8 cellular contexts compared by ENCODE assay signal in the genomic region with DNA sequence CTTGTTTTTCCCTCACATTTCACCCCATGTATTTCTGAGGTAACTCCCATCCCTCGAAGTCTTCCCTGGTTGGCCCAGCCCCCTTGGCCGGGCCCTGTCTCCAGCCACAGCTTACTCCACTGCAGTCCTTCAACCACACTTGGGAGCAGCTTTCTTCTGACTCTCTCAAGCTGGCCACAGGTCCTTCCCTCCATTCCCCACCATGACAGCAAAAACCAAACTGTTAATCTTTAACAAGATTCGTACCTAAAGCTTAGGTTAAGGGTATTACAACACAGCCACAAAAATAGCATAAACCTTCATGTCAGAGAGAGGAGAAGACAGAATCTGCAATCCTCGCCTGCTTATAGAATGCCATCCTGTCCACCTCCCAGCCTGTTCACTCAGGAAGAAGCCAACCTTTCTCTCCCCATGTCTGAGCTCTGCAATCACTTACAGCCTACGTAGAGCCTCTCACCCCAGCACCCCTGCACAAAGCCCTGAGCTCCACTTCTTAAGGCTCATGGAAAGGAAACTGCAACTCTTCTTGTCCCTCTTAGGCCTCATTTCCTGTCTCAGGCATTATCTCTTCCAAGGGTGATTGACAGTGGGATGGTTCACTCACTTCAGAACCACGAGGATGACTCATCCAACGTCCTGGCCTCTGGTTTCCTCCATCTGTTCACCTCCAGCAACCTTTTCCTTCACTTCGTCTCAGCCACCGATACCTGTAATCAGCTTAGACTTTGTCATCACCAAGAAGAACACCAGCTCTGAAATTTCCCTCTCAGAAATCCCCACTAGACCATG.
DNase-seq lines count a peak whose midpoint lies in the region; ATAC-seq and TF ChIP-seq lines count a peak whose summit lies in the region.

No MANE protein-coding gene starts in this region.

- H3K9me3 Mint-ChIP-seq in osteocyte (ENCODE audit: unreplicated experiment): no peaks in the 10 kb centered on the region

- TF ChIP-seq CTCF in mucosa of descending colon (IDR thresholded peaks at IDR 0.05) (no peak), osteocyte (IDR thresholded peaks at IDR 0.05) (no peak), lower lobe of right lung (IDR thresholded peaks at IDR 0.05) (no peak)

- H3K27ac Mint-ChIP-seq in osteocyte (ENCODE audit: unreplicated experiment): no peak overlapping the region

- no peak overlapping the region for H3K4me3 ChIP-seq in mucosa of descending colon
- H3K4me3 ChIP-seq in aorta (ENCODE audit: low read length in 2 of 2): no peak overlapping the region
- no peak overlapping the region for H3K4me3 ChIP-seq in lower lobe of right lung

- H3K4me1 Mint-ChIP-seq in osteocyte (ENCODE audit: unreplicated experiment): peaks cover 10% of the 10 kb centered on the region

- WGBS in aorta, 2 donors: 80 to 81% methylated on average over 9 of the region's 9 CpGs

- H3K4me1 ChIP-seq in mucosa of descending colon (ENCODE audit: low read depth) (peaks cover 34% of the 10 kb centered on the region), aorta (ENCODE audit: control insufficient read depth in 1 of 2, insufficient read depth in 2 of 2, low read length in 2 of 2) (no peaks in the 10 kb centered on the region), lower lobe of right lung (no peaks in the 10 kb centered on the region)

- intact Hi-C loops in mucosa of descending colon (cut with DNase I, micrococcal nuclease) (no loop called here), aorta (cut with DNase I) (no loop called here), lower lobe of right lung (cut with DNase I) (loop anchor here (10.0 kb wide), 1 partner anchor 92 kb away; no protein-coding TSS in a partner anchor)

- H3K27ac ChIP-seq in aorta (ENCODE audit: low read depth in 1 of 2, low read length in 2 of 2) (no peak overlapping the region), lower lobe of right lung (no peak overlapping the region)

- H3K36me3 ChIP-seq in mucosa of descending colon (ENCODE audit: low read depth) (no peaks in the 10 kb centered on the region), aorta (ENCODE audit: control insufficient read depth in 1 of 2, insufficient read depth in 2 of 2, low read length in 1 of 2) (no peaks in the 10 kb centered on the region), lower lobe of right lung (no peaks in the 10 kb centered on the region)

- peaks cover 4% of the 10 kb centered on the region for H3K9me3 ChIP-seq in mucosa of descending colon
- H3K9me3 ChIP-seq in aorta (ENCODE audit: control insufficient read depth, low read length): no peaks in the 10 kb centered on the region
- H3K9me3 ChIP-seq in lower lobe of right lung: no peaks in the 10 kb centered on the region

- H3K27me3 Mint-ChIP-seq in osteocyte (ENCODE audit: unreplicated experiment): peaks cover 4% of the 10 kb centered on the region

- peak; percentile 86 for ATAC-seq in GM18867 (IDR thresholded peaks at IDR 0.05; ENCODE audit: unreplicated experiment)
- ATAC-seq in HG02798 (IDR thresholded peaks at IDR 0.05; ENCODE audit: poor library complexity, unreplicated experiment): peak; percentile 83
- ATAC-seq in mucosa of descending colon: peak; percentile 60
- ATAC-seq in aorta (ENCODE audit: low FRiP score): no peak
- ATAC-seq in lower lobe of right lung: no peak

- H3K4me3 Mint-ChIP-seq in osteocyte (ENCODE audit: unreplicated experiment): no peak overlapping the region

- no peaks in the 10 kb centered on the region for H3K36me3 Mint-ChIP-seq in osteocyte (ENCODE audit: unreplicated experiment)

- no peaks in the 10 kb centered on the region for H3K27me3 ChIP-seq in aorta (ENCODE audit: control insufficient read depth in 1 of 2, insufficient read depth in 2 of 2, low read length in 1 of 2)
- H3K27me3 ChIP-seq in lower lobe of right lung (ENCODE audit: low read depth): no peaks in the 10 kb centered on the region

- DNase-seq in NCI-H2171 treated with DMSO at 0.1 percent for 48 hours (lab: John Stamatoyannopoulos, UW): peak; percentile 77
- DNase-seq in activated T-cell treated with anti-CD3 and anti-CD28 coated beads for 4 hours: peak; percentile 33
- peak in 1 of 3 donors; percentile 38 for DNase-seq in mucosa of descending colon
- DNase-seq in aorta: no peak
- no peak for DNase-seq in osteocyte (ENCODE audit: extremely low spot score, unreplicated experiment)
- no peak for DNase-seq in lower lobe of right lung

Comparison
In these comparisons a context has a peak if more than half of its experiments do, and no peak if none do; other contexts are left out.
1. ATAC-seq: peak in GM18867 (single experiment), HG02798 (single experiment) and mucosa of descending colon (single experiment); none in aorta (single experiment) and lower lobe of right lung (0 of 2).
2. DNase-seq: peak in NCI-H2171 treated with DMSO at 0.1 percent for 48 hours (single experiment) and activated T-cell treated with anti-CD3 and anti-CD28 coated beads for 4 hours (single experiment); none in aorta (0 of 2), osteocyte (single experiment) and lower lobe of right lung (single experiment).